16 cellular contexts compared by ENCODE assay signal in the genomic region with DNA sequence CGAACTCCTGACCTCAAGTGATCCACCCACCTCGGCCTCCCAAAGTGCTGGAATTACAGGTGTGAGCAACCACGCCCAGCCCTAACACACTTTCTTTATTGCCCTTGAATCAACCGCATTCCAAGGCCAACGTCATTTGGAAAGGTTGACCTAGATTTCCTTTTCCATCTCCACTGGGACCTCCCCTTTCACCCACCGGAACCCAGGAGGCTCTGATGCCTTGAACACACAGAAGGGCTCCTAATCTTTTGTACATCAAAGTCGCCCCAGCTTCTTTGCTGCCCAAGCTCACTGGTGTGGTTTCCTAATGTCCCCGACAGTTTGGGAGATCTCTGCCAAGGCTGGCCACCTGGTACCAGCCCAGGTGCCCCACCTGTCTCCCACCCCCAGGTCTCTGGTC. TPM values are rescaled to one million over a fixed set of nuclear protein-coding genes. Genes with fewer than 3 reads are reported as not detected.
DNase-seq lines count a peak whose midpoint lies in the region; ATAC-seq and TF ChIP-seq lines count a peak whose summit lies in the region.
"Had no signal": no experiment of that assay in that cellular context is flagged by ENCODE, and none has a peak within 500 bp of the region (broad histone marks: within the 10 kb centered on the region; RNA-seq: fewer than 3 reads in every experiment).

No MANE protein-coding gene starts in this region.

- peaks cover 98% of the 10 kb centered on the region for H3K4me1 Mint-ChIP-seq in stimulated activated naive CD8-positive, alpha-beta T cell treated with anti-CD3 and anti-CD28 coated beads, Interleukin-15, Interleukin-2, amounts not matched to agents 100 ng/mL and 50 ng/mL, for 24 hours (ENCODE audit: low read depth)
- peaks cover 86% of the 10 kb centered on the region for H3K4me1 Mint-ChIP-seq in activated CD8-positive, alpha-beta T cell treated with anti-CD3 and anti-CD28 coated beads for 36 hours (ENCODE audit: low read depth)

- H3K4me3 ChIP-seq in lower lobe of right lung = no peak overlapping the region
- H3K4me3 ChIP-seq in upper lobe of right lung = no peak overlapping the region
- H3K4me3 ChIP-seq: adrenal gland, HAP-1, MG63, spleen, suprapubic skin had no signal

- intact Hi-C loops in activated CD8-positive, alpha-beta T cell treated with anti-CD3 and anti-CD28 coated beads for 36 hours (cut with micrococcal nuclease) = loop anchor here (2.0 kb wide), 1 partner anchor 132 kb away; no protein-coding TSS in a partner anchor
- intact Hi-C loops in lower lobe of right lung (cut with DNase I) = no loop called here
- intact Hi-C loops in upper lobe of right lung (cut with DNase I) = no loop called here

- H3K36me3 ChIP-seq in lower lobe of right lung (no peaks in the 10 kb centered on the region), upper lobe of right lung (no peaks in the 10 kb centered on the region)
- H3K36me3 ChIP-seq: adrenal gland, HAP-1, MG63, spleen, suprapubic skin had no signal

- H3K9me3 ChIP-seq in lower lobe of right lung (no peaks in the 10 kb centered on the region), upper lobe of right lung (no peaks in the 10 kb centered on the region)
- H3K9me3 ChIP-seq: adrenal gland, HAP-1, MG63, spleen, suprapubic skin had no signal

- H3K4me1 ChIP-seq in lower lobe of right lung (peaks cover 60% of the 10 kb centered on the region), upper lobe of right lung (peaks cover 34% of the 10 kb centered on the region)
- H3K4me1 ChIP-seq: adrenal gland, HAP-1 had no signal

- POLR2A ChIA-PET in activated CD8-positive, alpha-beta T cell treated with anti-CD3 and anti-CD28 coated beads for 36 hours (lab: Charles Lee) = no interaction called here

- CTCF ChIA-PET in activated CD8-positive, alpha-beta T cell treated with anti-CD3 and anti-CD28 coated beads for 36 hours (lab: Charles Lee) = interaction anchor here (1.0 to 1.2 kb wide), 2 partner anchors 9 to 55 kb away, joined by 3 read pairs; no protein-coding TSS in a partner anchor

- no peak for TF ChIP-seq CTCF in activated CD8-positive, alpha-beta T cell treated with anti-CD3 and anti-CD28 coated beads for 36 hours (IDR thresholded peaks at IDR 0.05)
- TF ChIP-seq CTCF in lower lobe of right lung (IDR thresholded peaks at IDR 0.05) (no peak), upper lobe of right lung (IDR thresholded peaks at IDR 0.05) (no peak)

- peak overlapping the region; percentile 70 for H3K27ac Mint-ChIP-seq in stimulated activated naive CD8-positive, alpha-beta T cell treated with anti-CD3 and anti-CD28 coated beads, Interleukin-15, Interleukin-2, amounts not matched to agents 100 ng/mL and 50 ng/mL, for 24 hours
- peak overlapping the region; percentile 88 for H3K27ac Mint-ChIP-seq in activated CD8-positive, alpha-beta T cell treated with anti-CD3 and anti-CD28 coated beads for 36 hours

- ATAC-seq in stimulated activated naive CD8-positive, alpha-beta T cell treated with anti-CD3 and anti-CD28 coated beads, Interleukin-15, Interleukin-2, amounts not matched to agents 100 U/mL and 50 U/mL, for 24 hours = no peak
- no peak for ATAC-seq in activated CD8-positive, alpha-beta T cell treated with anti-CD3 and anti-CD28 coated beads for 36 hours
- ATAC-seq in lower lobe of right lung (no peak), upper lobe of right lung (no peak)

- peak overlapping the region; percentile 70 for H3K27ac ChIP-seq in lower lobe of right lung
- H3K27ac ChIP-seq in upper lobe of right lung = peak overlapping the region; percentile 47
- H3K27ac ChIP-seq: suprapubic skin had no signal

- DNase-seq in stimulated activated naive CD8-positive, alpha-beta T cell treated with anti-CD3 and anti-CD28 coated beads, Interleukin-15, Interleukin-2, amounts not matched to agents 100 U/mL and 50 U/mL, for 24 hours = no peak
- no peak for DNase-seq in activated CD8-positive, alpha-beta T cell treated with anti-CD3 and anti-CD28 coated beads for 36 hours
- DNase-seq in lower lobe of right lung (no peak), upper lobe of right lung (no peak), superior temporal gyrus (ENCODE audit: extremely low spot score) (no peak), D341Med (ENCODE audit: low spot score) (no peak)
- no peak for DNase-seq in central memory CD4-positive, alpha-beta T cell
- DNase-seq: activated CD8-positive, alpha-beta memory T cell treated with anti-CD3 and anti-CD28 coated beads, Interleukin-2, amount 50 U/mL, for 4 hours; cerebellar nuclear complex; DMS79; spleen had no signal

- no peak overlapping the region for H3K4me3 Mint-ChIP-seq in stimulated activated naive CD8-positive, alpha-beta T cell treated with anti-CD3 and anti-CD28 coated beads, Interleukin-15, Interleukin-2, amounts not matched to agents 100 ng/mL and 50 ng/mL, for 24 hours
- no peak overlapping the region for H3K4me3 Mint-ChIP-seq in activated CD8-positive, alpha-beta T cell treated with anti-CD3 and anti-CD28 coated beads for 36 hours

- H3K36me3 Mint-ChIP-seq in stimulated activated naive CD8-positive, alpha-beta T cell treated with anti-CD3 and anti-CD28 coated beads, Interleukin-15, Interleukin-2, amounts not matched to agents 100 ng/mL and 50 ng/mL, for 24 hours (ENCODE audit: low read depth) = no peaks in the 10 kb centered on the region
- peaks cover 2% of the 10 kb centered on the region for H3K36me3 Mint-ChIP-seq in activated CD8-positive, alpha-beta T cell treated with anti-CD3 and anti-CD28 coated beads for 36 hours (ENCODE audit: low read depth)

- H3K27me3 ChIP-seq in lower lobe of right lung (ENCODE audit: low read depth) (no peaks in the 10 kb centered on the region), upper lobe of right lung (no peaks in the 10 kb centered on the region)
- H3K27me3 ChIP-seq: adrenal gland, MG63, spleen, suprapubic skin had no signal

- no peaks in the 10 kb centered on the region for H3K9me3 Mint-ChIP-seq in stimulated activated naive CD8-positive, alpha-beta T cell treated with anti-CD3 and anti-CD28 coated beads, Interleukin-15, Interleukin-2, amounts not matched to agents 100 ng/mL and 50 ng/mL, for 24 hours
- H3K9me3 Mint-ChIP-seq in activated CD8-positive, alpha-beta T cell treated with anti-CD3 and anti-CD28 coated beads for 36 hours = no peaks in the 10 kb centered on the region

- H3K27me3 Mint-ChIP-seq in stimulated activated naive CD8-positive, alpha-beta T cell treated with anti-CD3 and anti-CD28 coated beads, Interleukin-15, Interleukin-2, amounts not matched to agents 100 ng/mL and 50 ng/mL, for 24 hours = no peaks in the 10 kb centered on the region
- no peaks in the 10 kb centered on the region for H3K27me3 Mint-ChIP-seq in activated CD8-positive, alpha-beta T cell treated with anti-CD3 and anti-CD28 coated beads for 36 hours

RNA-seq across cellular contexts. Expression of gene CAB39, which starts 46.2 kb away (rescaled TPM):
- 100 to 1,000 TPM; 119 to 120 TPM for total RNA-seq in activated CD8-positive, alpha-beta T cell treated with anti-CD3 and anti-CD28 coated beads for 36 hours
- total RNA-seq in lower lobe of right lung (78.7 TPM), upper lobe of right lung (78.9 TPM)
